8 cellular contexts compared by ENCODE assay signal in the genomic region with DNA sequence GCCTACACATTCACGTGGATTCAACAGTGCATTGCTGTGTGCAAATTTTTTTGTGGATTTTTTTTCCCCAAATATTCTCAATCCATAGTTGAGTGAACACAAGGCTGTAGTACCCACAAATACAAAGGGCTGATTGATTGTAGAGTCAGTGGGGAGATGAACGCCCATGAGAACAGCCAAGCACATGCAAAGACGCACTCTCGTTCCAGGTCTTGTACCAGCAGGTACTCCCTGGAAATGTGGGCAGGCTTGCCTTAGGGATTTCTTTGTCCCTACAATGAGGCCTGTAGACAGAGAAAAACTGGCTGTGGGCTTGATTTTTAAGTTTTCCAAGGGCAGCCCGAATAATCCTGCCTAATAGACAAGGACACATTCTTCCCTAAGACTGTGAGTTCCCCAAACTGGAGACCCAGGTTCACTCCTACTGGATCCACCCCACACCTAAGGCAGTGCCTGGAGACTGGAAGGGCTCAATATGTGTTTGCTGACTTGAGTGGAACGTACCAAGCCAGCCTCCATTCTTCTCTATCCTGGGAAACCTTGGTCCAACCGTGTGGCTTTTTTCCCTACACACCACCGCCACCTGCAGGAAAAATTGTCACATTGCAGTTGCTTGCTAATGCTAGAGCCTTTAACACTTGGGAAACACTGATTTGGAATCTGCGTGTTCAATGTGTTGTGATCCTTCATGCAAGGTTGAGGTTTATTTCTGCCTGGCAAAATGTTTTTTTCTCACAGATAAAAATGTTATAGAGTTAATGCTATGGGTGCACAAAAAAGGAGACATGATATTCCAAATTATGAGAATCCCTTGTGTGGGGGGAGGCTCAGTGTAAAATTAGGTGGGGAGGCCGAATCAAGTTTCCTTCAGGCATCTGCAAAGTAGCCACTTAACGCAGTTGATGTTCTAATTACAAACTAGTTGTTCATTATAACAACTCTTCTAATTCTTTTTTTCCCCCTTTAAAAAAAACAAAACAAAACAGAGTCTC.
DNase-seq lines count a peak whose midpoint lies in the region; ATAC-seq and TF ChIP-seq lines count a peak whose summit lies in the region.

No MANE protein-coding gene starts in this region.

- CTCF ChIA-PET in activated naive CD4-positive, alpha-beta T cell treated with anti-CD3 and anti-CD28 coated beads, Interleukin-2, amount 10 ng/mL, durations not matched to agents 7 days and 5 days (lab: Charles Lee): interaction anchor here (1.1 kb wide), 1 partner anchor 8 kb away, joined by 3 read pairs; no protein-coding TSS in a partner anchor

- in situ Hi-C loops in astrocyte of the spinal cord (cut with HindIII; ENCODE audit: low sequenced_read_pairs): no loop called here

- ATAC-seq in GM18907 (IDR thresholded peaks at IDR 0.05; ENCODE audit: unreplicated experiment): no peak

- DNase-seq in activated naive CD4-positive, alpha-beta T cell treated with anti-CD3 and anti-CD28 coated beads, Interleukin-2, amount 10 ng/mL, durations not matched to agents 7 days and 5 days: peak; percentile 33
- no peak for DNase-seq in activated naive CD4-positive, alpha-beta T cell treated with Interleukin-2 at 50 U/mL for 16 hours
- DNase-seq in HK-2 (ENCODE audit: unreplicated experiment) (peak; percentile 47), NCI-H526 treated with DMSO at 0.1 percent for 48 hours (lab: John Stamatoyannopoulos, UW) (peak; percentile 60), astrocyte of the spinal cord (ENCODE audit: low read depth, low spot score) (peak; percentile 62), iPS DF 19.7 (ENCODE audit: low read depth, low spot score) (peak; percentile 47), smooth muscle cell of the brain vasculature (ENCODE audit: low read depth, low spot score) (peak; percentile 13)

- H3K36me3 Mint-ChIP-seq in activated naive CD4-positive, alpha-beta T cell treated with anti-CD3 and anti-CD28 coated beads, Interleukin-2, amount 10 ng/mL, durations not matched to agents 7 days and 5 days: no peaks in the 10 kb centered on the region

- H3K4me3 ChIP-seq in astrocyte of the spinal cord (ENCODE audit: low read depth, low read length): no peak overlapping the region

- peak; percentile 87 for TF ChIP-seq CTCF in astrocyte of the spinal cord (IDR thresholded peaks at IDR 0.05; ENCODE audit: low read depth, low read length)

- H3K4me3 Mint-ChIP-seq in activated naive CD4-positive, alpha-beta T cell treated with anti-CD3 and anti-CD28 coated beads, Interleukin-2, amount 10 ng/mL, durations not matched to agents 7 days and 5 days: no peak overlapping the region

- H3K27me3 Mint-ChIP-seq in activated naive CD4-positive, alpha-beta T cell treated with anti-CD3 and anti-CD28 coated beads, Interleukin-2, amount 10 ng/mL, durations not matched to agents 7 days and 5 days: no peaks in the 10 kb centered on the region

- no peak overlapping the region for H3K27ac Mint-ChIP-seq in activated naive CD4-positive, alpha-beta T cell treated with anti-CD3 and anti-CD28 coated beads, Interleukin-2, amount 10 ng/mL, durations not matched to agents 7 days and 5 days

- no peaks in the 10 kb centered on the region for H3K4me1 Mint-ChIP-seq in activated naive CD4-positive, alpha-beta T cell treated with anti-CD3 and anti-CD28 coated beads, Interleukin-2, amount 10 ng/mL, durations not matched to agents 7 days and 5 days

- H3K9me3 Mint-ChIP-seq in activated naive CD4-positive, alpha-beta T cell treated with anti-CD3 and anti-CD28 coated beads, Interleukin-2, amount 10 ng/mL, durations not matched to agents 7 days and 5 days: no peaks in the 10 kb centered on the region
